ENCODE assay signal across 1 cellular context in the genomic region with DNA sequence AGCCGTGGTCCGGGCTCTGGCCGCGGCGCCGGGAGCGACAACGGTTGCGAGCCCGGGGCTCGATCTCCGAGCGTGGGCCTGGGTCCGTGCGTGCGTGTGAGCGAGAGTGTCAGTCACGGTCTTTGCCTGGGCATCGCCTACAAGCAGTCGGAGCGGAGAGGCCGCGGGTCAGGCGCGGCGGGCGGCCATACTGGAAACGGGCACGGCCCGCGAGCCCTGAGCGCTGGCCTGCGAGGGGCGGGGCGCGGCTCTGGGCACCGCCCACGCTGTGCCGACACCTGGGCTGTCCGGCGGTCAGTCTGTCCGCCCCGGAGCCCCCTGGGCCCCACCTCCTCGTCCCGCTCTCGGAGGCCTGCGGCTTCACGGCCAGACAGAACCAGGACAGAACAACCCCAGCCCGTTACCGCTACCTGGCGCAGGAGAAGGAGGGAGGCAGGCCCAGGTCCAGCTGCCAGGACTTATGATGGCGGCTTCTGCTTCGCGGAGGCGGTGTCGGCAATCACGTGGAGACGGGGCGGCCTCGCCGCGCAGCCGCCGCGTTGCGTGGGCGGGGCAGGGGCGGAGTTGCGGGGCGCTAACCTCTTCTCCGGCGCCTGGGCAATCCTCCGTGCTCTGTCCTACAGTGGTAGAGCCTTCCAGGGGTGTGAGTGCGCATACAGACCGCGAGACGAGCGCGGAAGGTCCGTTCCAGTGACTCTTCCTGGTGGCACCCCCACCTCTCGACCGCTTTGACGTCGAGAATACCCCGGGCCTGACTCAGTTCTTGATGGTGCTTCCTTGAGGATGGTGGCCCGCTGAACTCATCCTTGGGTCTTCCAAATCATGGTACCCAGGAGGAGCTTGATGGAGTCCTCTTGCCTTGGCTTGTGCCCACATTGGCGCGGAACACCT.
A peak's percentile ranks its signal among the peaks of the same experiment; 100 is the strongest.
TF ChIP-seq lines count a peak whose summit lies in the region.

A gene with protein sequence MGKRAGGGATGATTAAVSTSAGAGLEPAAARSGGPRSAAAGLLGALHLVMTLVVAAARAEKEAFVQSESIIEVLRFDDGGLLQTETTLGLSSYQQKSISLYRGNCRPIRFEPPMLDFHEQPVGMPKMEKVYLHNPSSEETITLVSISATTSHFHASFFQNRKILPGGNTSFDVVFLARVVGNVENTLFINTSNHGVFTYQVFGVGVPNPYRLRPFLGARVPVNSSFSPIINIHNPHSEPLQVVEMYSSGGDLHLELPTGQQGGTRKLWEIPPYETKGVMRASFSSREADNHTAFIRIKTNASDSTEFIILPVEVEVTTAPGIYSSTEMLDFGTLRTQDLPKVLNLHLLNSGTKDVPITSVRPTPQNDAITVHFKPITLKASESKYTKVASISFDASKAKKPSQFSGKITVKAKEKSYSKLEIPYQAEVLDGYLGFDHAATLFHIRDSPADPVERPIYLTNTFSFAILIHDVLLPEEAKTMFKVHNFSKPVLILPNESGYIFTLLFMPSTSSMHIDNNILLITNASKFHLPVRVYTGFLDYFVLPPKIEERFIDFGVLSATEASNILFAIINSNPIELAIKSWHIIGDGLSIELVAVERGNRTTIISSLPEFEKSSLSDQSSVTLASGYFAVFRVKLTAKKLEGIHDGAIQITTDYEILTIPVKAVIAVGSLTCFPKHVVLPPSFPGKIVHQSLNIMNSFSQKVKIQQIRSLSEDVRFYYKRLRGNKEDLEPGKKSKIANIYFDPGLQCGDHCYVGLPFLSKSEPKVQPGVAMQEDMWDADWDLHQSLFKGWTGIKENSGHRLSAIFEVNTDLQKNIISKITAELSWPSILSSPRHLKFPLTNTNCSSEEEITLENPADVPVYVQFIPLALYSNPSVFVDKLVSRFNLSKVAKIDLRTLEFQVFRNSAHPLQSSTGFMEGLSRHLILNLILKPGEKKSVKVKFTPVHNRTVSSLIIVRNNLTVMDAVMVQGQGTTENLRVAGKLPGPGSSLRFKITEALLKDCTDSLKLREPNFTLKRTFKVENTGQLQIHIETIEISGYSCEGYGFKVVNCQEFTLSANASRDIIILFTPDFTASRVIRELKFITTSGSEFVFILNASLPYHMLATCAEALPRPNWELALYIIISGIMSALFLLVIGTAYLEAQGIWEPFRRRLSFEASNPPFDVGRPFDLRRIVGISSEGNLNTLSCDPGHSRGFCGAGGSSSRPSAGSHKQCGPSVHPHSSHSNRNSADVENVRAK (N-terminal part only) (minus strand): TSS at position 215 of the 891 bp plus-strand sequence. CDS start 286 bp downstream, outside the sequence.

TF ChIP-seq in GM12878, 131 proteins besides CTCF, POLR2A, EP300 and RAD21 (continued from another document and continues in another):
- TF ChIP-seq TARDBP (IDR thresholded peaks at IDR 0.05; ENCODE audit: borderline replicate concordance) = peak; percentile 42; the same call in 1 of the 2 replicates
- no peak for TF ChIP-seq RUNX3 (IDR thresholded peaks at IDR 0.05; ENCODE audit: low read length)
- no peak for TF ChIP-seq RCOR1 (conservative IDR thresholded peaks at IDR 0.05; ENCODE audit: low read depth, low read length)
- TF ChIP-seq, protein P1, sequence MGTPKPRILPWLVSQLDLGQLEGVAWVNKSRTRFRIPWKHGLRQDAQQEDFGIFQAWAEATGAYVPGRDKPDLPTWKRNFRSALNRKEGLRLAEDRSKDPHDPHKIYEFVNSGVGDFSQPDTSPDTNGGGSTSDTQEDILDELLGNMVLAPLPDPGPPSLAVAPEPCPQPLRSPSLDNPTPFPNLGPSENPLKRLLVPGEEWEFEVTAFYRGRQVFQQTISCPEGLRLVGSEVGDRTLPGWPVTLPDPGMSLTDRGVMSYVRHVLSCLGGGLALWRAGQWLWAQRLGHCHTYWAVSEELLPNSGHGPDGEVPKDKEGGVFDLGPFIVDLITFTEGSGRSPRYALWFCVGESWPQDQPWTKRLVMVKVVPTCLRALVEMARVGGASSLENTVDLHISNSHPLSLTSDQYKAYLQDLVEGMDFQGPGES (IDR thresholded peaks at IDR 0.05) = no peak
- no peak for TF ChIP-seq STAT3 (IDR thresholded peaks at IDR 0.05; ENCODE audit: low read depth, low read length)
- peak; percentile 97 for TF ChIP-seq YY1 (IDR thresholded peaks at IDR 0.05; ENCODE audit: low read depth, low read length)
- no peak for TF ChIP-seq PAX8 (IDR thresholded peaks at IDR 0.05)
- no peak for TF ChIP-seq MYB (IDR thresholded peaks at IDR 0.05; ENCODE audit: borderline replicate concordance, low read depth, low read length)
- TF ChIP-seq EGR1 (IDR thresholded peaks at IDR 0.05; ENCODE audit: borderline replicate concordance in 1 of 2, low read depth in 2 of 2, low read length in 2 of 2) = peak; percentile 88 to 99
- TF ChIP-seq, protein P2, sequence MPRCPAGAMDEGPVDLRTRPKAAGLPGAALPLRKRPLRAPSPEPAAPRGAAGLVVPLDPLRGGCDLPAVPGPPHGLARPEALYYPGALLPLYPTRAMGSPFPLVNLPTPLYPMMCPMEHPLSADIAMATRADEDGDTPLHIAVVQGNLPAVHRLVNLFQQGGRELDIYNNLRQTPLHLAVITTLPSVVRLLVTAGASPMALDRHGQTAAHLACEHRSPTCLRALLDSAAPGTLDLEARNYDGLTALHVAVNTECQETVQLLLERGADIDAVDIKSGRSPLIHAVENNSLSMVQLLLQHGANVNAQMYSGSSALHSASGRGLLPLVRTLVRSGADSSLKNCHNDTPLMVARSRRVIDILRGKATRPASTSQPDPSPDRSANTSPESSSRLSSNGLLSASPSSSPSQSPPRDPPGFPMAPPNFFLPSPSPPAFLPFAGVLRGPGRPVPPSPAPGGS (IDR thresholded peaks at IDR 0.05; ENCODE audit: borderline replicate concordance, insufficient read depth, low read depth, low read length, poor library complexity, severe bottlenecking) = peak; percentile 47
- TF ChIP-seq, protein P3, sequence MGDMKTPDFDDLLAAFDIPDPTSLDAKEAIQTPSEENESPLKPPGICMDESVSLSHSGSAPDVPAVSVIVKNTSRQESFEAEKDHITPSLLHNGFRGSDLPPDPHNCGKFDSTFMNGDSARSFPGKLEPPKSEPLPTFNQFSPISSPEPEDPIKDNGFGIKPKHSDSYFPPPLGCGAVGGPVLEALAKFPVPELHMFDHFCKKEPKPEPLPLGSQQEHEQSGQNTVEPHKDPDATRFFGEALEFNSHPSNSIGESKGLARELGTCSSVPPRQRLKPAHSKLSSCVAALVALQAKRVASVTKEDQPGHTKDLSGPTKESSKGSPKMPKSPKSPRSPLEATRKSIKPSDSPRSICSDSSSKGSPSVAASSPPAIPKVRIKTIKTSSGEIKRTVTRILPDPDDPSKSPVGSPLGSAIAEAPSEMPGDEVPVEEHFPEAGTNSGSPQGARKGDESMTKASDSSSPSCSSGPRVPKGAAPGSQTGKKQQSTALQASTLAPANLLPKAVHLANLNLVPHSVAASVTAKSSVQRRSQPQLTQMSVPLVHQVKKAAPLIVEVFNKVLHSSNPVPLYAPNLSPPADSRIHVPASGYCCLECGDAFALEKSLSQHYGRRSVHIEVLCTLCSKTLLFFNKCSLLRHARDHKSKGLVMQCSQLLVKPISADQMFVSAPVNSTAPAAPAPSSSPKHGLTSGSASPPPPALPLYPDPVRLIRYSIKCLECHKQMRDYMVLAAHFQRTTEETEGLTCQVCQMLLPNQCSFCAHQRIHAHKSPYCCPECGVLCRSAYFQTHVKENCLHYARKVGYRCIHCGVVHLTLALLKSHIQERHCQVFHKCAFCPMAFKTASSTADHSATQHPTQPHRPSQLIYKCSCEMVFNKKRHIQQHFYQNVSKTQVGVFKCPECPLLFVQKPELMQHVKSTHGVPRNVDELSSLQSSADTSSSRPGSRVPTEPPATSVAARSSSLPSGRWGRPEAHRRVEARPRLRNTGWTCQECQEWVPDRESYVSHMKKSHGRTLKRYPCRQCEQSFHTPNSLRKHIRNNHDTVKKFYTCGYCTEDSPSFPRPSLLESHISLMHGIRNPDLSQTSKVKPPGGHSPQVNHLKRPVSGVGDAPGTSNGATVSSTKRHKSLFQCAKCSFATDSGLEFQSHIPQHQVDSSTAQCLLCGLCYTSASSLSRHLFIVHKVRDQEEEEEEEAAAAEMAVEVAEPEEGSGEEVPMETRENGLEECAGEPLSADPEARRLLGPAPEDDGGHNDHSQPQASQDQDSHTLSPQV (IDR thresholded peaks at IDR 0.05) = no peak
- peak; percentile 26; the same call in 1 of the 2 replicates for TF ChIP-seq SMC3 (IDR thresholded peaks at IDR 0.05; ENCODE audit: borderline replicate concordance, low read length)
- TF ChIP-seq, protein P4, sequence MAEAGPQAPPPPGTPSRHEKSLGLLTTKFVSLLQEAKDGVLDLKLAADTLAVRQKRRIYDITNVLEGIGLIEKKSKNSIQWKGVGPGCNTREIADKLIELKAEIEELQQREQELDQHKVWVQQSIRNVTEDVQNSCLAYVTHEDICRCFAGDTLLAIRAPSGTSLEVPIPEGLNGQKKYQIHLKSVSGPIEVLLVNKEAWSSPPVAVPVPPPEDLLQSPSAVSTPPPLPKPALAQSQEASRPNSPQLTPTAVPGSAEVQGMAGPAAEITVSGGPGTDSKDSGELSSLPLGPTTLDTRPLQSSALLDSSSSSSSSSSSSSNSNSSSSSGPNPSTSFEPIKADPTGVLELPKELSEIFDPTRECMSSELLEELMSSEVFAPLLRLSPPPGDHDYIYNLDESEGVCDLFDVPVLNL (IDR thresholded peaks at IDR 0.05; ENCODE audit: low read depth, low read length) = no peak
- no peak for TF ChIP-seq JUND (IDR thresholded peaks at IDR 0.05; ENCODE audit: low read depth, low read length)
- TF ChIP-seq EZH2 (IDR thresholded peaks at IDR 0.05; ENCODE audit: borderline replicate concordance, control insufficient read depth, low read depth, low read length) = no peak
- TF ChIP-seq, protein P5, sequence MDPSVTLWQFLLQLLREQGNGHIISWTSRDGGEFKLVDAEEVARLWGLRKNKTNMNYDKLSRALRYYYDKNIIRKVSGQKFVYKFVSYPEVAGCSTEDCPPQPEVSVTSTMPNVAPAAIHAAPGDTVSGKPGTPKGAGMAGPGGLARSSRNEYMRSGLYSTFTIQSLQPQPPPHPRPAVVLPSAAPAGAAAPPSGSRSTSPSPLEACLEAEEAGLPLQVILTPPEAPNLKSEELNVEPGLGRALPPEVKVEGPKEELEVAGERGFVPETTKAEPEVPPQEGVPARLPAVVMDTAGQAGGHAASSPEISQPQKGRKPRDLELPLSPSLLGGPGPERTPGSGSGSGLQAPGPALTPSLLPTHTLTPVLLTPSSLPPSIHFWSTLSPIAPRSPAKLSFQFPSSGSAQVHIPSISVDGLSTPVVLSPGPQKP (IDR thresholded peaks at IDR 0.05; ENCODE audit: low read depth, low read length) = no peak
- TF ChIP-seq, protein P6, sequence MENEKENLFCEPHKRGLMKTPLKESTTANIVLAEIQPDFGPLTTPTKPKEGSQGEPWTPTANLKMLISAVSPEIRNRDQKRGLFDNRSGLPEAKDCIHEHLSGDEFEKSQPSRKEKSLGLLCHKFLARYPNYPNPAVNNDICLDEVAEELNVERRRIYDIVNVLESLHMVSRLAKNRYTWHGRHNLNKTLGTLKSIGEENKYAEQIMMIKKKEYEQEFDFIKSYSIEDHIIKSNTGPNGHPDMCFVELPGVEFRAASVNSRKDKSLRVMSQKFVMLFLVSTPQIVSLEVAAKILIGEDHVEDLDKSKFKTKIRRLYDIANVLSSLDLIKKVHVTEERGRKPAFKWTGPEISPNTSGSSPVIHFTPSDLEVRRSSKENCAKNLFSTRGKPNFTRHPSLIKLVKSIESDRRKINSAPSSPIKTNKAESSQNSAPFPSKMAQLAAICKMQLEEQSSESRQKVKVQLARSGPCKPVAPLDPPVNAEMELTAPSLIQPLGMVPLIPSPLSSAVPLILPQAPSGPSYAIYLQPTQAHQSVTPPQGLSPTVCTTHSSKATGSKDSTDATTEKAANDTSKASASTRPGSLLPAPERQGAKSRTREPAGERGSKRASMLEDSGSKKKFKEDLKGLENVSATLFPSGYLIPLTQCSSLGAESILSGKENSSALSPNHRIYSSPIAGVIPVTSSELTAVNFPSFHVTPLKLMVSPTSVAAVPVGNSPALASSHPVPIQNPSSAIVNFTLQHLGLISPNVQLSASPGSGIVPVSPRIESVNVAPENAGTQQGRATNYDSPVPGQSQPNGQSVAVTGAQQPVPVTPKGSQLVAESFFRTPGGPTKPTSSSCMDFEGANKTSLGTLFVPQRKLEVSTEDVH (IDR thresholded peaks at IDR 0.05; ENCODE audit: low read depth, partially characterized antibody) = no peak
- no peak for TF ChIP-seq PML (IDR thresholded peaks at IDR 0.05; ENCODE audit: low read length)
- TF ChIP-seq ZBED1 (IDR thresholded peaks at IDR 0.05; ENCODE audit: borderline replicate concordance) = no peak
- TF ChIP-seq, protein P7, sequence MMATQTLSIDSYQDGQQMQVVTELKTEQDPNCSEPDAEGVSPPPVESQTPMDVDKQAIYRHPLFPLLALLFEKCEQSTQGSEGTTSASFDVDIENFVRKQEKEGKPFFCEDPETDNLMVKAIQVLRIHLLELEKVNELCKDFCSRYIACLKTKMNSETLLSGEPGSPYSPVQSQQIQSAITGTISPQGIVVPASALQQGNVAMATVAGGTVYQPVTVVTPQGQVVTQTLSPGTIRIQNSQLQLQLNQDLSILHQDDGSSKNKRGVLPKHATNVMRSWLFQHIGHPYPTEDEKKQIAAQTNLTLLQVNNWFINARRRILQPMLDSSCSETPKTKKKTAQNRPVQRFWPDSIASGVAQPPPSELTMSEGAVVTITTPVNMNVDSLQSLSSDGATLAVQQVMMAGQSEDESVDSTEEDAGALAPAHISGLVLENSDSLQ (IDR thresholded peaks at IDR 0.05) = peak; percentile 61
- no peak for TF ChIP-seq SRF (IDR thresholded peaks at IDR 0.05; ENCODE audit: low read depth in 2 of 2, low read length in 2 of 2)
- TF ChIP-seq, protein P8, sequence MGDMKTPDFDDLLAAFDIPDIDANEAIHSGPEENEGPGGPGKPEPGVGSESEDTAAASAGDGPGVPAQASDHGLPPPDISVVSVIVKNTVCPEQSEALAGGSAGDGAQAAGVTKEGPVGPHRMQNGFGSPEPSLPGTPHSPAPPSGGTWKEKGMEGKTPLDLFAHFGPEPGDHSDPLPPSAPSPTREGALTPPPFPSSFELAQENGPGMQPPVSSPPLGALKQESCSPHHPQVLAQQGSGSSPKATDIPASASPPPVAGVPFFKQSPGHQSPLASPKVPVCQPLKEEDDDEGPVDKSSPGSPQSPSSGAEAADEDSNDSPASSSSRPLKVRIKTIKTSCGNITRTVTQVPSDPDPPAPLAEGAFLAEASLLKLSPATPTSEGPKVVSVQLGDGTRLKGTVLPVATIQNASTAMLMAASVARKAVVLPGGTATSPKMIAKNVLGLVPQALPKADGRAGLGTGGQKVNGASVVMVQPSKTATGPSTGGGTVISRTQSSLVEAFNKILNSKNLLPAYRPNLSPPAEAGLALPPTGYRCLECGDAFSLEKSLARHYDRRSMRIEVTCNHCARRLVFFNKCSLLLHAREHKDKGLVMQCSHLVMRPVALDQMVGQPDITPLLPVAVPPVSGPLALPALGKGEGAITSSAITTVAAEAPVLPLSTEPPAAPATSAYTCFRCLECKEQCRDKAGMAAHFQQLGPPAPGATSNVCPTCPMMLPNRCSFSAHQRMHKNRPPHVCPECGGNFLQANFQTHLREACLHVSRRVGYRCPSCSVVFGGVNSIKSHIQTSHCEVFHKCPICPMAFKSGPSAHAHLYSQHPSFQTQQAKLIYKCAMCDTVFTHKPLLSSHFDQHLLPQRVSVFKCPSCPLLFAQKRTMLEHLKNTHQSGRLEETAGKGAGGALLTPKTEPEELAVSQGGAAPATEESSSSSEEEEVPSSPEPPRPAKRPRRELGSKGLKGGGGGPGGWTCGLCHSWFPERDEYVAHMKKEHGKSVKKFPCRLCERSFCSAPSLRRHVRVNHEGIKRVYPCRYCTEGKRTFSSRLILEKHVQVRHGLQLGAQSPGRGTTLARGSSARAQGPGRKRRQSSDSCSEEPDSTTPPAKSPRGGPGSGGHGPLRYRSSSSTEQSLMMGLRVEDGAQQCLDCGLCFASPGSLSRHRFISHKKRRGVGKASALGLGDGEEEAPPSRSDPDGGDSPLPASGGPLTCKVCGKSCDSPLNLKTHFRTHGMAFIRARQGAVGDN (IDR thresholded peaks at IDR 0.05) = peak; percentile 58; the same call in 1 of the 2 replicates
- peak; percentile 46 for TF ChIP-seq MYC (IDR thresholded peaks at IDR 0.05; ENCODE audit: insufficient read depth, insufficient read length, insufficient replicate concordance, low read length, severe bottlenecking)
